8 cellular contexts compared by ENCODE assay signal in genomic region chr10:72692057-72692891, GRCh38. TPM values are rescaled to one million over a fixed set of nuclear protein-coding genes. Genes with fewer than 3 reads are reported as not detected.
DNase-seq lines count a peak whose midpoint lies in the region; ATAC-seq and TF ChIP-seq lines count a peak whose summit lies in the region.

A gene with protein sequence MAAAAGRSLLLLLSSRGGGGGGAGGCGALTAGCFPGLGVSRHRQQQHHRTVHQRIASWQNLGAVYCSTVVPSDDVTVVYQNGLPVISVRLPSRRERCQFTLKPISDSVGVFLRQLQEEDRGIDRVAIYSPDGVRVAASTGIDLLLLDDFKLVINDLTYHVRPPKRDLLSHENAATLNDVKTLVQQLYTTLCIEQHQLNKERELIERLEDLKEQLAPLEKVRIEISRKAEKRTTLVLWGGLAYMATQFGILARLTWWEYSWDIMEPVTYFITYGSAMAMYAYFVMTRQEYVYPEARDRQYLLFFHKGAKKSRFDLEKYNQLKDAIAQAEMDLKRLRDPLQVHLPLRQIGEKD (plus strand): TSS chr10:72692143. CDS start chr10:72692152, 9 bp downstream.

- WGBS in psoas muscle, 3 donors, result 0% methylated on average over 47 to 85 of the region's 85 CpGs

- ATAC-seq in GM21786 (IDR thresholded peaks at IDR 0.05; ENCODE audit: unreplicated experiment) (peak; percentile 94), left ventricle myocardium superior (peak; percentile 98), psoas muscle (peak; percentile 90 to 94 (median 92))

- no peaks in the 10 kb centered on the region for H3K27me3 ChIP-seq in psoas muscle (ENCODE audit: insufficient read depth in 3 of 3, low read length in 2 of 3)

- DNase-seq in Kasumi-1 (lab: John Stamatoyannopoulos, UW), result peak; percentile 73 to 99
- DNase-seq in T-helper 1 cell, result peak; percentile 79 to 93 (median 87)
- DNase-seq in amniotic epithelial cell (ENCODE audit: low read depth), result peak; percentile 89
- peak; percentile 96 for DNase-seq in left ventricle myocardium superior
- peak; percentile 94 to 97 for DNase-seq in psoas muscle
- peak; percentile 94 for DNase-seq in ureter (ENCODE audit: low spot score)

- peak within 1 kb of the TSS; percentile 93 for H3K27ac ChIP-seq in psoas muscle

- H3K4me3 ChIP-seq in psoas muscle, result peak within 1 kb of the TSS; percentile 94

- no peaks in the 10 kb centered on the region for H3K9me3 ChIP-seq in ES-I3 (ENCODE audit: control insufficient read depth, insufficient read depth, low read length)
- no peaks in the 10 kb centered on the region for H3K9me3 ChIP-seq in psoas muscle

- intact Hi-C loops in left ventricle myocardium superior (cut with micrococcal nuclease) (loop anchor here (10.0 kb wide), 1 partner anchor 327 kb away; no protein-coding TSS in a partner anchor), psoas muscle (cut with DNase I) (loop anchor here (5.0 to 10.0 kb wide), 4 partner anchors 45 to 327 kb away; partner anchors contain the start of gene MICU1 (in 1 of the 2))

- TF ChIP-seq CTCF in psoas muscle (IDR thresholded peaks at IDR 0.05), result peak; percentile 9

- H3K4me1 ChIP-seq in ES-I3 (ENCODE audit: insufficient read depth, low read length), result peaks cover 13% of the 10 kb centered on the region
- peaks cover 50% of the 10 kb centered on the region for H3K4me1 ChIP-seq in psoas muscle

- H3K9ac ChIP-seq in ES-I3 (ENCODE audit: low read depth, low read length), result peak within 1 kb of the TSS; percentile 94

- H3K36me3 ChIP-seq in ES-I3 (ENCODE audit: insufficient read depth, low read length), result no peaks in the 10 kb centered on the region
- H3K36me3 ChIP-seq in psoas muscle (ENCODE audit: insufficient read depth in 1 of 2, low read depth in 1 of 2), result no peaks in the 10 kb centered on the region

RNA-seq across cellular contexts. Expression of the gene that starts here (rescaled TPM):
- total RNA-seq in left ventricle myocardium superior, result 15.6 TPM
- total RNA-seq in psoas muscle, result 100 to 1,000 TPM in 1 of 4 donors, 10 to 100 TPM in 3; 66.1 to 118 (median 80.1) TPM
- 10 to 100 TPM; 32.4 to 40.5 (median 35.0) TPM for polyA plus RNA-seq in psoas muscle
- total RNA-seq in ureter, result 40.1 TPM

Comparison
In these comparisons a context has a peak if more than half of its experiments do, and no peak if none do; other contexts are left out.
1. Peak in every context shown above with its lines: DNase-seq, ATAC-seq, H3K4me3 ChIP-seq and H3K27ac ChIP-seq.